In genomic region chr20:62363920-62364851, GRCh38 we compare ENCODE assay signal across 1 cellular context.
A peak's percentile ranks its signal among the peaks of the same experiment; 100 is the strongest.
TF ChIP-seq lines count a peak whose summit lies in the region.

No MANE protein-coding gene starts in this region.

TF ChIP-seq in HepG2, 621 proteins besides CTCF, POLR2A, EP300 and RAD21 (continued from another document and continues in another):
- TF ChIP-seq BRF2 (CRISPR knock-in tag; IDR thresholded peaks at IDR 0.05) (no peak), ZNF253 (CRISPR knock-in tag; IDR thresholded peaks at IDR 0.05; ENCODE audit: borderline replicate concordance) (no peak), ZBTB38 (CRISPR knock-in tag; IDR thresholded peaks at IDR 0.05) (no peak; the same call in 1 of the 2 replicates), JARID2 (CRISPR knock-in tag; IDR thresholded peaks at IDR 0.05; ENCODE audit: insufficient replicate concordance) (no peak), ASH2L (IDR thresholded peaks at IDR 0.05; ENCODE audit: insufficient read length, low read depth, low read length) (no peak), MAFF (IDR thresholded peaks at IDR 0.05; ENCODE audit: low read depth, low read length) (no peak), ZHX2 (IDR thresholded peaks at IDR 0.05; ENCODE audit: low read depth) (no peak), ZHX2 (CRISPR knock-in tag; IDR thresholded peaks at IDR 0.05; ENCODE audit: borderline replicate concordance) (no peak), STAG1 (CRISPR knock-in tag; IDR thresholded peaks at IDR 0.05) (peak; percentile 20; the same call in 1 of the 2 replicates), ZKSCAN8 (CRISPR knock-in tag; IDR thresholded peaks at IDR 0.05; ENCODE audit: borderline replicate concordance) (no peak), TMF1 (CRISPR knock-in tag; IDR thresholded peaks at IDR 0.05; ENCODE audit: low read depth) (no peak), ZNF446 (CRISPR knock-in tag; IDR thresholded peaks at IDR 0.05) (no peak), PHB2 (IDR thresholded peaks at IDR 0.05; ENCODE audit: partially characterized antibody) (no peak), ZNF562 (CRISPR knock-in tag; IDR thresholded peaks at IDR 0.05; ENCODE audit: borderline replicate concordance) (no peak), ZNF501 (CRISPR knock-in tag; IDR thresholded peaks at IDR 0.05) (no peak), ZNF260 (CRISPR knock-in tag; IDR thresholded peaks at IDR 0.05; ENCODE audit: borderline replicate concordance, low read depth) (no peak), RNF2 (conservative IDR thresholded peaks at IDR 0.05; ENCODE audit: low read depth) (no peak), PRMT3 (CRISPR knock-in tag; IDR thresholded peaks at IDR 0.05; ENCODE audit: borderline replicate concordance, low read depth) (no peak), HNF1B (CRISPR knock-in tag; IDR thresholded peaks at IDR 0.05) (0 out of 2 replicates have a peak, but pooled peaks have one; percentile 46), DR1 (CRISPR knock-in tag; IDR thresholded peaks at IDR 0.05) (0 out of 2 replicates have a peak, but pooled peaks have one; percentile 1), KDM3A (CRISPR knock-in tag; IDR thresholded peaks at IDR 0.05; ENCODE audit: low read depth) (no peak), KDM2A (CRISPR knock-in tag; IDR thresholded peaks at IDR 0.05; ENCODE audit: borderline replicate concordance, low read depth) (no peak), HCFC1 (IDR thresholded peaks at IDR 0.05; ENCODE audit: low read depth, low read length) (no peak), ZNF629 (CRISPR knock-in tag; conservative IDR thresholded peaks at IDR 0.05) (no peak), ZNF776 (CRISPR knock-in tag; IDR thresholded peaks at IDR 0.05) (no peak), FOXP1 (IDR thresholded peaks at IDR 0.05) (no peak), FOXP1 (CRISPR knock-in tag; IDR thresholded peaks at IDR 0.05) (no peak), AGO2 (optimal IDR thresholded peaks at IDR 0.05; ENCODE audit: low read depth, low read length) (peak; percentile 71), ZNF496 (CRISPR knock-in tag; IDR thresholded peaks at IDR 0.05; ENCODE audit: insufficient replicate concordance) (no peak), FOXC1 (CRISPR knock-in tag; IDR thresholded peaks at IDR 0.05; ENCODE audit: borderline replicate concordance) (no peak), TSC22D2 (CRISPR knock-in tag; IDR thresholded peaks at IDR 0.05; ENCODE audit: borderline replicate concordance) (no peak), SALL2 (CRISPR knock-in tag; IDR thresholded peaks at IDR 0.05) (0 out of 2 replicates have a peak, but pooled peaks have one; percentile 29), ZFAT (CRISPR knock-in tag; conservative IDR thresholded peaks at IDR 0.05) (no peak), TBX2 (CRISPR knock-in tag; IDR thresholded peaks at IDR 0.05; ENCODE audit: borderline replicate concordance) (peak; percentile 34; the same call in 1 of the 2 replicates), RFXAP (CRISPR knock-in tag; IDR thresholded peaks at IDR 0.05; ENCODE audit: borderline replicate concordance) (no peak), ZNF598 (CRISPR knock-in tag; IDR thresholded peaks at IDR 0.05; ENCODE audit: borderline replicate concordance) (no peak), FOXJ3 (CRISPR knock-in tag; IDR thresholded peaks at IDR 0.05; ENCODE audit: borderline replicate concordance) (no peak), E2F5 (CRISPR knock-in tag; conservative IDR thresholded peaks at IDR 0.05) (no peak), ZNF24 (IDR thresholded peaks at IDR 0.05) (no peak), ZSCAN30 (CRISPR knock-in tag; IDR thresholded peaks at IDR 0.05) (no peak), TRIM22 (IDR thresholded peaks at IDR 0.05) (no peak), ZNF180 (CRISPR knock-in tag; IDR thresholded peaks at IDR 0.05; ENCODE audit: borderline replicate concordance, low read depth) (no peak), ZNF326 (CRISPR knock-in tag; IDR thresholded peaks at IDR 0.05; ENCODE audit: borderline replicate concordance) (no peak), SAFB2 (CRISPR knock-in tag; IDR thresholded peaks at IDR 0.05; ENCODE audit: borderline replicate concordance, low read depth) (no peak; the same call in 1 of the 2 replicates), SSRP1 (CRISPR knock-in tag; IDR thresholded peaks at IDR 0.05) (no peak), ZNF124 (CRISPR knock-in tag; IDR thresholded peaks at IDR 0.05) (no peak)
- TF ChIP-seq, protein P1, sequence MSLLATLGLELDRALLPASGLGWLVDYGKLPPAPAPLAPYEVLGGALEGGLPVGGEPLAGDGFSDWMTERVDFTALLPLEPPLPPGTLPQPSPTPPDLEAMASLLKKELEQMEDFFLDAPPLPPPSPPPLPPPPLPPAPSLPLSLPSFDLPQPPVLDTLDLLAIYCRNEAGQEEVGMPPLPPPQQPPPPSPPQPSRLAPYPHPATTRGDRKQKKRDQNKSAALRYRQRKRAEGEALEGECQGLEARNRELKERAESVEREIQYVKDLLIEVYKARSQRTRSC (CRISPR knock-in tag; IDR thresholded peaks at IDR 0.05; ENCODE audit: low read depth), result no peak
- TF ChIP-seq, protein P2, sequence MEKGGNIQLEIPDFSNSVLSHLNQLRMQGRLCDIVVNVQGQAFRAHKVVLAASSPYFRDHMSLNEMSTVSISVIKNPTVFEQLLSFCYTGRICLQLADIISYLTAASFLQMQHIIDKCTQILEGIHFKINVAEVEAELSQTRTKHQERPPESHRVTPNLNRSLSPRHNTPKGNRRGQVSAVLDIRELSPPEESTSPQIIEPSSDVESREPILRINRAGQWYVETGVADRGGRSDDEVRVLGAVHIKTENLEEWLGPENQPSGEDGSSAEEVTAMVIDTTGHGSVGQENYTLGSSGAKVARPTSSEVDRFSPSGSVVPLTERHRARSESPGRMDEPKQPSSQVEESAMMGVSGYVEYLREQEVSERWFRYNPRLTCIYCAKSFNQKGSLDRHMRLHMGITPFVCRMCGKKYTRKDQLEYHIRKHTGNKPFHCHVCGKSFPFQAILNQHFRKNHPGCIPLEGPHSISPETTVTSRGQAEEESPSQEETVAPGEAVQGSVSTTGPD (CRISPR knock-in tag; IDR thresholded peaks at IDR 0.05), result no peak
- TF ChIP-seq, protein P3, sequence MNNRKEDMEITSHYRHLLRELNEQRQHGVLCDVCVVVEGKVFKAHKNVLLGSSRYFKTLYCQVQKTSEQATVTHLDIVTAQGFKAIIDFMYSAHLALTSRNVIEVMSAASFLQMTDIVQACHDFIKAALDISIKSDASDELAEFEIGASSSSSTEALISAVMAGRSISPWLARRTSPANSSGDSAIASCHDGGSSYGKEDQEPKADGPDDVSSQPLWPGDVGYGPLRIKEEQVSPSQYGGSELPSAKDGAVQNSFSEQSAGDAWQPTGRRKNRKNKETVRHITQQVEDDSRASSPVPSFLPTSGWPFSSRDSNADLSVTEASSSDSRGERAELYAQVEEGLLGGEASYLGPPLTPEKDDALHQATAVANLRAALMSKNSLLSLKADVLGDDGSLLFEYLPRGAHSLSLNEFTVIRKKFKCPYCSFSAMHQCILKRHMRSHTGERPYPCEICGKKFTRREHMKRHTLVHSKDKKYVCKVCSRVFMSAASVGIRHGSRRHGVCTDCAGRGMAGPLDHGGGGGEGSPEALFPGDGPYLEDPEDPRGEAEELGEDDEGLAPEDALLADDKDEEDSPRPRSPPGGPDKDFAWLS (CRISPR knock-in tag; IDR thresholded peaks at IDR 0.05; ENCODE audit: borderline replicate concordance), result no peak
